9 cellular contexts compared by ENCODE assay signal in genomic region chr20:1121439-1121838, GRCh38. TPM values are rescaled to one million over a fixed set of nuclear protein-coding genes. Genes with fewer than 3 reads are reported as not detected.
A peak's percentile ranks its signal among the peaks of the same experiment; 100 is the strongest.
DNase-seq lines count a peak whose midpoint lies in the region; ATAC-seq and TF ChIP-seq lines count a peak whose summit lies in the region.
"Had no signal": no experiment of that assay in that cellular context is flagged by ENCODE, and none has a peak within 500 bp of the region (broad histone marks: within the 10 kb centered on the region; RNA-seq: fewer than 3 reads in every experiment).

No MANE protein-coding gene starts in this region.

- peaks cover 76% of the 10 kb centered on the region for H3K79me2 ChIP-seq in Loucy (ENCODE audit: insufficient read depth, low read length)

- TF ChIP-seq CTCF in CD8-positive, alpha-beta T cell (IDR thresholded peaks at IDR 0.05) = no peak
- TF ChIP-seq CTCF in Loucy (conservative IDR thresholded peaks at IDR 0.05; ENCODE audit: low read length) = no peak

- H3K9ac ChIP-seq in Loucy (ENCODE audit: low read depth, low read length, poor library complexity, severe bottlenecking) (peak overlapping the region; percentile 89), mucosa of stomach (ENCODE audit: low read length) (peak overlapping the region; percentile 11)

- H4K20me1 ChIP-seq in Loucy (ENCODE audit: insufficient read depth, low read length, poor library complexity, severe bottlenecking) = peaks cover 41% of the 10 kb centered on the region

- no peaks in the 10 kb centered on the region for H3F3A ChIP-seq in Loucy (ENCODE audit: low read depth)

- peak overlapping the region; percentile 99 for H3K4me2 ChIP-seq in Loucy (ENCODE audit: low read depth, low read length, poor library complexity, severe bottlenecking)

- H3K4me3 ChIP-seq in CD8-positive, alpha-beta T cell (ENCODE audit: low read depth, low read length) = no peak overlapping the region
- H3K4me3 ChIP-seq in Loucy (ENCODE audit: low read length, poor library complexity, severe bottlenecking) = peak overlapping the region; percentile 85
- no peak overlapping the region for H3K4me3 ChIP-seq in mucosa of stomach (ENCODE audit: low read length)

- H3K27me3 Mint-ChIP-seq in CD8-positive, alpha-beta T cell (ENCODE audit: low read depth) = no peaks in the 10 kb centered on the region
- H3K27me3 Mint-ChIP-seq in activated T-helper 1 cell treated with anti-CD3 and anti-CD28 coated beads, Interleukin-12 subunit alpha, Interleukin-12 subunit beta, Interleukin-2, Interleukin-4 antibody, amounts not matched to agents 30 ng/mL and 10 ng/mL and 1 ng/mL, durations not matched to agents 14 hours and 24 hours and 36 hours (ENCODE audit: insufficient read depth) = no peaks in the 10 kb centered on the region

- intact Hi-C loops in CD8-positive, alpha-beta T cell (cut with DNase I, micrococcal nuclease) = loop anchor here in 1 of 2 experiments (5.0 kb wide), 1 partner anchor 91 kb away; no protein-coding TSS in a partner anchor
- intact Hi-C loops in activated T-helper 1 cell treated with anti-CD3 and anti-CD28 coated beads, Interleukin-12 subunit alpha, Interleukin-12 subunit beta, Interleukin-2, Interleukin-4 antibody, amounts not matched to agents 30 ng/mL and 10 ng/mL and 1 ng/mL, durations not matched to agents 14 hours and 24 hours and 36 hours (cut with micrococcal nuclease) = no loop called here
- intact Hi-C loops in left colon (cut with DNase I, micrococcal nuclease) = no loop called here

- no peaks in the 10 kb centered on the region for H3K27me3 ChIP-seq in CD8-positive, alpha-beta T cell (ENCODE audit: insufficient read depth, low read length)
- H3K27me3 ChIP-seq in Loucy (ENCODE audit: insufficient read depth, low read length, poor library complexity, severe bottlenecking) (no peaks in the 10 kb centered on the region), mucosa of stomach (ENCODE audit: control insufficient read depth, insufficient read depth, low read length) (no peaks in the 10 kb centered on the region)

- POLR2A ChIA-PET in CD8-positive, alpha-beta T cell (lab: Charles Lee) = no interaction called here

- no peaks in the 10 kb centered on the region for H3K9me3 ChIP-seq in CD8-positive, alpha-beta T cell (ENCODE audit: low read length)
- H3K9me3 ChIP-seq in Loucy (ENCODE audit: insufficient read depth, low read depth, low read length) (no peaks in the 10 kb centered on the region), mucosa of stomach (ENCODE audit: control insufficient read depth, low read length) (no peaks in the 10 kb centered on the region)

- peaks cover 70% of the 10 kb centered on the region for H3K36me3 Mint-ChIP-seq in CD8-positive, alpha-beta T cell
- peaks cover 56% of the 10 kb centered on the region for H3K36me3 Mint-ChIP-seq in activated T-helper 1 cell treated with anti-CD3 and anti-CD28 coated beads, Interleukin-12 subunit alpha, Interleukin-12 subunit beta, Interleukin-2, Interleukin-4 antibody, amounts not matched to agents 30 ng/mL and 10 ng/mL and 1 ng/mL, durations not matched to agents 14 hours and 24 hours and 36 hours (ENCODE audit: low read depth)

- H3K9me2 ChIP-seq in Loucy (replicated peaks; ENCODE audit: low read depth, low read length) = no peaks in the 10 kb centered on the region

- CTCF ChIA-PET in CD8-positive, alpha-beta T cell (lab: Charles Lee) = interaction anchor here (1.0 kb wide), 1 partner anchor 13 kb away, joined by 3 read pairs; no protein-coding TSS in a partner anchor

- peak overlapping the region; percentile 43 for H3K27ac Mint-ChIP-seq in CD8-positive, alpha-beta T cell
- H3K27ac Mint-ChIP-seq in activated T-helper 1 cell treated with anti-CD3 and anti-CD28 coated beads, Interleukin-12 subunit alpha, Interleukin-12 subunit beta, Interleukin-2, Interleukin-4 antibody, amounts not matched to agents 30 ng/mL and 10 ng/mL and 1 ng/mL, durations not matched to agents 14 hours and 24 hours and 36 hours = peak overlapping the region; percentile 24

- no peaks in the 10 kb centered on the region for H3K9me3 Mint-ChIP-seq in CD8-positive, alpha-beta T cell
- H3K9me3 Mint-ChIP-seq in activated T-helper 1 cell treated with anti-CD3 and anti-CD28 coated beads, Interleukin-12 subunit alpha, Interleukin-12 subunit beta, Interleukin-2, Interleukin-4 antibody, amounts not matched to agents 30 ng/mL and 10 ng/mL and 1 ng/mL, durations not matched to agents 14 hours and 24 hours and 36 hours = no peaks in the 10 kb centered on the region

- no peak overlapping the region for H3K27ac ChIP-seq in CD8-positive, alpha-beta T cell (ENCODE audit: low read depth, low read length)

- H3K4me1 Mint-ChIP-seq in CD8-positive, alpha-beta T cell (ENCODE audit: low read depth) = peaks cover 80% of the 10 kb centered on the region
- H3K4me1 Mint-ChIP-seq in activated T-helper 1 cell treated with anti-CD3 and anti-CD28 coated beads, Interleukin-12 subunit alpha, Interleukin-12 subunit beta, Interleukin-2, Interleukin-4 antibody, amounts not matched to agents 30 ng/mL and 10 ng/mL and 1 ng/mL, durations not matched to agents 14 hours and 24 hours and 36 hours (ENCODE audit: low read depth) = peaks cover 73% of the 10 kb centered on the region

- H3K4me1 ChIP-seq in CD8-positive, alpha-beta T cell (ENCODE audit: insufficient read depth, low read length) = peaks cover 57% of the 10 kb centered on the region
- peaks cover 56% of the 10 kb centered on the region for H3K4me1 ChIP-seq in Loucy (ENCODE audit: insufficient read depth, low read length, poor library complexity, severe bottlenecking)
- H3K4me1 ChIP-seq in mucosa of stomach (ENCODE audit: control insufficient read depth, insufficient read depth, low read length) = peaks cover 41% of the 10 kb centered on the region

- no peak for DNase-seq in CD8-positive, alpha-beta T cell
- DNase-seq in activated T-helper 1 cell treated with anti-CD3 and anti-CD28 coated beads, Interleukin-12 subunit alpha, Interleukin-12 subunit beta, Interleukin-2, Interleukin-4 antibody, amounts not matched to agents 30 ng/mL and 10 ng/mL and 1 ng/mL, durations not matched to agents 14 hours and 24 hours and 36 hours (ENCODE audit: low spot score) = no peak
- no peak for DNase-seq in left colon
- no peak for DNase-seq in activated CD4-positive, alpha-beta T cell treated with anti-CD3 and anti-CD28 coated beads for 4 hours
- DNase-seq: DMS53 had no signal

- H3K36me3 ChIP-seq in CD8-positive, alpha-beta T cell (ENCODE audit: insufficient read depth, low read length) = peaks cover 12% of the 10 kb centered on the region
- H3K36me3 ChIP-seq in Loucy (ENCODE audit: insufficient read depth, low read length) (peaks cover 13% of the 10 kb centered on the region; the same call in 1 of the 2 replicates), mucosa of stomach (ENCODE audit: control insufficient read depth, insufficient read depth, low read length) (no peaks in the 10 kb centered on the region)

- ATAC-seq in CD8-positive, alpha-beta T cell = no peak
- no peak for ATAC-seq in GM18909 (IDR thresholded peaks at IDR 0.05; ENCODE audit: poor library complexity, unreplicated experiment)
- ATAC-seq in left colon = no peak
- no peak for ATAC-seq in HG03045 (IDR thresholded peaks at IDR 0.05; ENCODE audit: unreplicated experiment)

- no peak overlapping the region for H2AFZ ChIP-seq in Loucy (ENCODE audit: low read length)

- H3K4me3 Mint-ChIP-seq in CD8-positive, alpha-beta T cell = peak overlapping the region; percentile 27
- peak overlapping the region; percentile 48 for H3K4me3 Mint-ChIP-seq in activated T-helper 1 cell treated with anti-CD3 and anti-CD28 coated beads, Interleukin-12 subunit alpha, Interleukin-12 subunit beta, Interleukin-2, Interleukin-4 antibody, amounts not matched to agents 30 ng/mL and 10 ng/mL and 1 ng/mL, durations not matched to agents 14 hours and 24 hours and 36 hours

RNA-seq across cellular contexts. Expression of gene PSMF1, which starts 3.0 kb away (rescaled TPM):
- total RNA-seq in CD8-positive, alpha-beta T cell = 10 to 100 TPM; 86.4 to 87.8 TPM
- total RNA-seq in activated T-helper 1 cell treated with anti-CD3 and anti-CD28 coated beads, Interleukin-12 subunit alpha, Interleukin-12 subunit beta, Interleukin-2, Interleukin-4 antibody, amounts not matched to agents 30 ng/mL and 10 ng/mL and 1 ng/mL, durations not matched to agents 14 hours and 24 hours and 36 hours = 185 and 189 TPM in 2 replicates
- 100 to 1,000 TPM; 119 to 133 TPM for total RNA-seq in left colon
